Comparison of ENCODE assay signal across 9 cellular contexts in genomic region chr14:93984987-93985410, GRCh38. TPM values are rescaled to one million over a fixed set of nuclear protein-coding genes. Genes with fewer than 3 reads are reported as not detected.
A peak's percentile ranks its signal among the peaks of the same experiment; 100 is the strongest.
DNase-seq lines count a peak whose midpoint lies in the region; ATAC-seq and TF ChIP-seq lines count a peak whose summit lies in the region.
"Had no signal": no experiment of that assay in that cellular context is flagged by ENCODE, and none has a peak within 500 bp of the region (broad histone marks: within the 10 kb centered on the region; RNA-seq: fewer than 3 reads in every experiment).

No MANE protein-coding gene starts in this region.

- ATAC-seq in HG03342 (IDR thresholded peaks at IDR 0.05; ENCODE audit: unreplicated experiment), result no peak
- no peak for ATAC-seq in sciatic nerve

- intact Hi-C loops in sciatic nerve (cut with DNase I), result no loop called here

- no peak overlapping the region for H3K4me3 Mint-ChIP-seq in glutamatergic neuron (ENCODE audit: unreplicated experiment)

- peaks cover 8% of the 10 kb centered on the region for H3K9me3 Mint-ChIP-seq in glutamatergic neuron (ENCODE audit: unreplicated experiment)

- DNase-seq in DMS 273 (lab: John Stamatoyannopoulos, UW; ENCODE audit: unreplicated experiment) (peak; percentile 61), DMS 273 treated with DMSO at 0.1 percent for 48 hours (lab: John Stamatoyannopoulos, UW) (no peak), SK-MEL-5 (ENCODE audit: low read depth, low spot score) (peak; percentile 89), glutamatergic neuron (peak; percentile 69), stromal cell of bone marrow (ENCODE audit: low read depth) (peak; percentile 70), sciatic nerve (ENCODE audit: low spot score) (no peak)
- no peak for DNase-seq in activated CD4-positive, CD25-positive, alpha-beta regulatory T cell treated with anti-CD3 and anti-CD28 coated beads, Interleukin-2, amount 50 U/mL, for 72 hours

- no peaks in the 10 kb centered on the region for H3K36me3 Mint-ChIP-seq in glutamatergic neuron (ENCODE audit: unreplicated experiment)

- no peak overlapping the region for H3K27ac Mint-ChIP-seq in glutamatergic neuron (ENCODE audit: unreplicated experiment)

- in situ Hi-C loops in SK-MEL-5 (cut with HindIII; ENCODE audit: low pct_unique_long_range_greater_than_20kb, low sequenced_read_pairs), result no loop called here

- H3K4me1 Mint-ChIP-seq in glutamatergic neuron (ENCODE audit: low read depth, unreplicated experiment), result peaks cover 21% of the 10 kb centered on the region

- peaks cover 6% of the 10 kb centered on the region for H3K27me3 Mint-ChIP-seq in glutamatergic neuron (ENCODE audit: unreplicated experiment)

- peak; percentile 49 for TF ChIP-seq CTCF in glutamatergic neuron (IDR thresholded peaks at IDR 0.05; ENCODE audit: partially characterized antibody, unreplicated experiment)

RNA-seq across cellular contexts. Expression of gene ASB2, which starts 8.6 kb away (rescaled TPM):
- 3.8 and 3.9 TPM in 2 replicates for total RNA-seq in SK-MEL-5 (2014; rRNA removed; shearing (Covaris generic))
- polyA plus RNA-seq in SK-MEL-5 (2015; cell fraction: cytosol; rRNA removed), result 1.5 and 2.2 TPM in 2 replicates
- 1.1 TPM in 2 replicates for polyA plus RNA-seq in SK-MEL-5 (2015; cell fraction: nucleus; rRNA removed)
- total RNA-seq in glutamatergic neuron (ENCODE audit: unreplicated experiment) (16.6 TPM), sciatic nerve (1.4 TPM)

RNA-seq across cellular contexts. Expression of gene CCDC197, which starts 12.1 kb away (rescaled TPM):
- total RNA-seq in SK-MEL-5 (2014; rRNA removed; shearing (Covaris generic)), result not detected in 2 replicates
- not detected in 2 replicates for polyA plus RNA-seq in SK-MEL-5 (2015; cell fraction: cytosol; rRNA removed)
- not detected in 2 replicates for polyA plus RNA-seq in SK-MEL-5 (2015; cell fraction: nucleus; rRNA removed)
- total RNA-seq in glutamatergic neuron (ENCODE audit: unreplicated experiment) (not detected), sciatic nerve (not detected)
- total RNA-seq: ovary had no signal
- polyA plus RNA-seq: ovary had no signal

RNA-seq across cellular contexts. Expression of gene OTUB2, which starts 41.1 kb away (rescaled TPM):
- 3.5 and 4.4 TPM in 2 replicates for total RNA-seq in SK-MEL-5 (2014; rRNA removed; shearing (Covaris generic))
- 3.4 and 4.3 TPM in 2 replicates for polyA plus RNA-seq in SK-MEL-5 (2015; cell fraction: cytosol; rRNA removed)
- 2.5 and 2.6 TPM in 2 replicates for polyA plus RNA-seq in SK-MEL-5 (2015; cell fraction: nucleus; rRNA removed)
- total RNA-seq in glutamatergic neuron (ENCODE audit: unreplicated experiment), result 5.5 TPM
- total RNA-seq in sciatic nerve, result 0.80 TPM

RNA-seq across cellular contexts. Expression of gene FAM181A, which starts 57.9 kb away (rescaled TPM):
- not detected in 2 replicates for total RNA-seq in SK-MEL-5 (2014; rRNA removed; shearing (Covaris generic))
- not detected in 2 replicates for polyA plus RNA-seq in SK-MEL-5 (2015; cell fraction: cytosol; rRNA removed)
- polyA plus RNA-seq in SK-MEL-5 (2015; cell fraction: nucleus; rRNA removed), result not detected in 2 replicates
- total RNA-seq in glutamatergic neuron (ENCODE audit: unreplicated experiment) (not detected), sciatic nerve (not detected)
- polyA plus RNA-seq: ovary had no signal

Comparison
In these comparisons a context has a peak if more than half of its experiments do, and no peak if none do; other contexts are left out.
1. DNase-seq: peak in DMS 273 (single experiment), SK-MEL-5 (single experiment), glutamatergic neuron (single experiment) and stromal cell of bone marrow (single experiment); none in DMS 273 treated with DMSO at 0.1 percent for 48 hours (single experiment), sciatic nerve (single experiment) and activated CD4-positive, CD25-positive, alpha-beta regulatory T cell treated with anti-CD3 and anti-CD28 coated beads, Interleukin-2, amount 50 U/mL, for 72 hours (single experiment).